Comparison of ENCODE assay signal across 1 cellular context in the genomic region with DNA sequence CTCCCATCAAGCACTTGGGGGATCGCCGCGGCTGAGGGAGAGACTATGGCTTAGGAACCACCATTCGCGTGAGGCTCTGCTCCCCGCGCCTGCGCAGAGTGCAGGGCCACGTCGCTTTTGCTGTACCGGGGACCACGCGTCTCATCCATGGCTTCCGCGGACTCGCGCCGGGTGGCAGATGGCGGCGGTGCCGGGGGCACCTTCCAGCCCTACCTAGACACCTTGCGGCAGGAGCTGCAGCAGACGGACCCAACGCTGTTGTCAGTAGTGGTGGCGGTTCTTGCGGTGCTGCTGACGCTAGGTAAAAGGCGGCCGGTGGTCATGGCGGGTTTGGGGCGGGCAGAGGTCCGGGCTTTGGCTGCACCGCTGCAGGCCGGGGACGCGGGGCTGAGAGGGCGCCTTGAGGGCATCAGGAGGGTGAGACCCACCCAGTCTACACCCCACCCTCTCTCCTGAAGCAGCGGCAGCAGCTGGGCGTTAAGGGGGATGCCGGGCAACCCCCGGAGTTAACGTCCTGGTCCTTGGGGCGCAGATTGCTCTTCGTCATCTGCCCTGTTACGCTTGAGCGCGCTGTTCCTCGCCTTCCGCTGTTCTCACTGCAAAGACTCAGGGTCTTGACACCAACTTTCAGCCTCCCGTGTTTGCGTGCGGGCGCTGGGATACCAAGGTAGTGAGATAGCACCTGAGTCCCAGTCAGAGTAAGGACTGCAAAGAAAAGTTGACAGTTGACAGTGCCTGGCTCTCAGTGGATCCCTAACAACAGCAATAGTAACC.
TF ChIP-seq lines count a peak whose summit lies in the region.

A gene with protein sequence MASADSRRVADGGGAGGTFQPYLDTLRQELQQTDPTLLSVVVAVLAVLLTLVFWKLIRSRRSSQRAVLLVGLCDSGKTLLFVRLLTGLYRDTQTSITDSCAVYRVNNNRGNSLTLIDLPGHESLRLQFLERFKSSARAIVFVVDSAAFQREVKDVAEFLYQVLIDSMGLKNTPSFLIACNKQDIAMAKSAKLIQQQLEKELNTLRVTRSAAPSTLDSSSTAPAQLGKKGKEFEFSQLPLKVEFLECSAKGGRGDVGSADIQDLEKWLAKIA (plus strand): TSS at position 114 of the 774 bp plus-strand sequence. CDS start 34 bp downstream, at position 148.

TF ChIP-seq in HepG2, 621 proteins besides CTCF, POLR2A, EP300 and RAD21 (continued from another document and continues in another):
- 0 out of 2 replicates have a peak, but pooled peaks have one; percentile 73 for TF ChIP-seq ZNF34 (CRISPR knock-in tag; IDR thresholded peaks at IDR 0.05; ENCODE audit: borderline replicate concordance)
- TF ChIP-seq, protein P1, sequence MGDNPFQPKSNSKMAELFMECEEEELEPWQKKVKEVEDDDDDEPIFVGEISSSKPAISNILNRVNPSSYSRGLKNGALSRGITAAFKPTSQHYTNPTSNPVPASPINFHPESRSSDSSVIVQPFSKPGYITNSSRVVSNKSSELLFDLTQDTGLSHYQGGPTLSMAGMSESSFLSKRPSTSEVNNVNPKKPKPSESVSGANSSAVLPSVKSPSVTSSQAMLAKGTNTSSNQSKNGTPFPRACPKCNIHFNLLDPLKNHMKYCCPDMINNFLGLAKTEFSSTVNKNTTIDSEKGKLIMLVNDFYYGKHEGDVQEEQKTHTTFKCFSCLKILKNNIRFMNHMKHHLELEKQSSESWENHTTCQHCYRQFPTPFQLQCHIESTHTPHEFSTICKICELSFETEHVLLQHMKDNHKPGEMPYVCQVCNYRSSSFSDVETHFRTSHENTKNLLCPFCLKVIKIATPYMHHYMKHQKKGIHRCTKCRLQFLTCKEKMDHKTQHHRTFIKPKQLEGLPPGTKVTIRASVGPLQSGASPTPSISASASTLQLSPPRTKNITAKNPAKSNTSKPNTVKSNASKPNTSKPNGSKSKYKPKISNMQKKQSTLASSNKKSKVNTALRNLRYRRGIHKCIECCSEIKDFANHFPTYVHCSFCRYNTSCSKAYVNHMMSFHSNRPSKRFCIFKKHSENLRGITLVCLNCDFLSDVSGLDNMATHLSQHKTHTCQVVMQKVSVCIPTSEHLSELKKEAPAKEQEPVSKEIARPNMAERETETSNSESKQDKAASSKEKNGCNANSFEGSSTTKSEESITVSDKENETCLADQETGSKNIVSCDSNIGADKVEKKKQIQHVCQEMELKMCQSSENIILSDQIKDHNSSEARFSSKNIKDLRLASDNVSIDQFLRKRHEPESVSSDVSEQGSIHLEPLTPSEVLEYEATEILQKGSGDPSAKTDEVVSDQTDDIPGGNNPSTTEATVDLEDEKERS (CRISPR knock-in tag; IDR thresholded peaks at IDR 0.05), result no peak
- TF ChIP-seq BRCA1 (CRISPR knock-in tag; IDR thresholded peaks at IDR 0.05), result 0 out of 2 replicates have a peak, but pooled peaks have one; percentile 77
- peak; percentile 77; the same call in 1 of the 2 replicates for TF ChIP-seq ZNF768 (CRISPR knock-in tag; IDR thresholded peaks at IDR 0.05)
- no peak for TF ChIP-seq ZNF703 (CRISPR knock-in tag; IDR thresholded peaks at IDR 0.05; ENCODE audit: borderline replicate concordance)
- TF ChIP-seq, protein P2, sequence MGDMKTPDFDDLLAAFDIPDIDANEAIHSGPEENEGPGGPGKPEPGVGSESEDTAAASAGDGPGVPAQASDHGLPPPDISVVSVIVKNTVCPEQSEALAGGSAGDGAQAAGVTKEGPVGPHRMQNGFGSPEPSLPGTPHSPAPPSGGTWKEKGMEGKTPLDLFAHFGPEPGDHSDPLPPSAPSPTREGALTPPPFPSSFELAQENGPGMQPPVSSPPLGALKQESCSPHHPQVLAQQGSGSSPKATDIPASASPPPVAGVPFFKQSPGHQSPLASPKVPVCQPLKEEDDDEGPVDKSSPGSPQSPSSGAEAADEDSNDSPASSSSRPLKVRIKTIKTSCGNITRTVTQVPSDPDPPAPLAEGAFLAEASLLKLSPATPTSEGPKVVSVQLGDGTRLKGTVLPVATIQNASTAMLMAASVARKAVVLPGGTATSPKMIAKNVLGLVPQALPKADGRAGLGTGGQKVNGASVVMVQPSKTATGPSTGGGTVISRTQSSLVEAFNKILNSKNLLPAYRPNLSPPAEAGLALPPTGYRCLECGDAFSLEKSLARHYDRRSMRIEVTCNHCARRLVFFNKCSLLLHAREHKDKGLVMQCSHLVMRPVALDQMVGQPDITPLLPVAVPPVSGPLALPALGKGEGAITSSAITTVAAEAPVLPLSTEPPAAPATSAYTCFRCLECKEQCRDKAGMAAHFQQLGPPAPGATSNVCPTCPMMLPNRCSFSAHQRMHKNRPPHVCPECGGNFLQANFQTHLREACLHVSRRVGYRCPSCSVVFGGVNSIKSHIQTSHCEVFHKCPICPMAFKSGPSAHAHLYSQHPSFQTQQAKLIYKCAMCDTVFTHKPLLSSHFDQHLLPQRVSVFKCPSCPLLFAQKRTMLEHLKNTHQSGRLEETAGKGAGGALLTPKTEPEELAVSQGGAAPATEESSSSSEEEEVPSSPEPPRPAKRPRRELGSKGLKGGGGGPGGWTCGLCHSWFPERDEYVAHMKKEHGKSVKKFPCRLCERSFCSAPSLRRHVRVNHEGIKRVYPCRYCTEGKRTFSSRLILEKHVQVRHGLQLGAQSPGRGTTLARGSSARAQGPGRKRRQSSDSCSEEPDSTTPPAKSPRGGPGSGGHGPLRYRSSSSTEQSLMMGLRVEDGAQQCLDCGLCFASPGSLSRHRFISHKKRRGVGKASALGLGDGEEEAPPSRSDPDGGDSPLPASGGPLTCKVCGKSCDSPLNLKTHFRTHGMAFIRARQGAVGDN (CRISPR knock-in tag; IDR thresholded peaks at IDR 0.05), result peak; percentile 91
- TF ChIP-seq GABPB1 (CRISPR knock-in tag; IDR thresholded peaks at IDR 0.05), result peak; percentile 86
- no peak for TF ChIP-seq TRIM24 (CRISPR knock-in tag; IDR thresholded peaks at IDR 0.05)
- TF ChIP-seq, protein P3, sequence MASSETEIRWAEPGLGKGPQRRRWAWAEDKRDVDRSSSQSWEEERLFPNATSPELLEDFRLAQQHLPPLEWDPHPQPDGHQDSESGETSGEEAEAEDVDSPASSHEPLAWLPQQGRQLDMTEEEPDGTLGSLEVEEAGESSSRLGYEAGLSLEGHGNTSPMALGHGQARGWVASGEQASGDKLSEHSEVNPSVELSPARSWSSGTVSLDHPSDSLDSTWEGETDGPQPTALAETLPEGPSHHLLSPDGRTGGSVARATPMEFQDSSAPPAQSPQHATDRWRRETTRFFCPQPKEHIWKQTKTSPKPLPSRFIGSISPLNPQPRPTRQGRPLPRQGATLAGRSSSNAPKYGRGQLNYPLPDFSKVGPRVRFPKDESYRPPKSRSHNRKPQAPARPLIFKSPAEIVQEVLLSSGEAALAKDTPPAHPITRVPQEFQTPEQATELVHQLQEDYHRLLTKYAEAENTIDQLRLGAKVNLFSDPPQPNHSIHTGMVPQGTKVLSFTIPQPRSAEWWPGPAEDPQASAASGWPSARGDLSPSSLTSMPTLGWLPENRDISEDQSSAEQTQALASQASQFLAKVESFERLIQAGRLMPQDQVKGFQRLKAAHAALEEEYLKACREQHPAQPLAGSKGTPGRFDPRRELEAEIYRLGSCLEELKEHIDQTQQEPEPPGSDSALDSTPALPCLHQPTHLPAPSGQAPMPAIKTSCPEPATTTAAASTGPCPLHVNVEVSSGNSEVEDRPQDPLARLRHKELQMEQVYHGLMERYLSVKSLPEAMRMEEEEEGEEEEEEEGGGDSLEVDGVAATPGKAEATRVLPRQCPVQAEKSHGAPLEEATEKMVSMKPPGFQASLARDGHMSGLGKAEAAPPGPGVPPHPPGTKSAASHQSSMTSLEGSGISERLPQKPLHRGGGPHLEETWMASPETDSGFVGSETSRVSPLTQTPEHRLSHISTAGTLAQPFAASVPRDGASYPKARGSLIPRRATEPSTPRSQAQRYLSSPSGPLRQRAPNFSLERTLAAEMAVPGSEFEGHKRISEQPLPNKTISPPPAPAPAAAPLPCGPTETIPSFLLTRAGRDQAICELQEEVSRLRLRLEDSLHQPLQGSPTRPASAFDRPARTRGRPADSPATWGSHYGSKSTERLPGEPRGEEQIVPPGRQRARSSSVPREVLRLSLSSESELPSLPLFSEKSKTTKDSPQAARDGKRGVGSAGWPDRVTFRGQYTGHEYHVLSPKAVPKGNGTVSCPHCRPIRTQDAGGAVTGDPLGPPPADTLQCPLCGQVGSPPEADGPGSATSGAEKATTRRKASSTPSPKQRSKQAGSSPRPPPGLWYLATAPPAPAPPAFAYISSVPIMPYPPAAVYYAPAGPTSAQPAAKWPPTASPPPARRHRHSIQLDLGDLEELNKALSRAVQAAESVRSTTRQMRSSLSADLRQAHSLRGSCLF (CRISPR knock-in tag; IDR thresholded peaks at IDR 0.05; ENCODE audit: borderline replicate concordance), result no peak
- TF ChIP-seq ZNF343 (CRISPR knock-in tag; IDR thresholded peaks at IDR 0.05), result peak; percentile 73
- TF ChIP-seq, protein P4, sequence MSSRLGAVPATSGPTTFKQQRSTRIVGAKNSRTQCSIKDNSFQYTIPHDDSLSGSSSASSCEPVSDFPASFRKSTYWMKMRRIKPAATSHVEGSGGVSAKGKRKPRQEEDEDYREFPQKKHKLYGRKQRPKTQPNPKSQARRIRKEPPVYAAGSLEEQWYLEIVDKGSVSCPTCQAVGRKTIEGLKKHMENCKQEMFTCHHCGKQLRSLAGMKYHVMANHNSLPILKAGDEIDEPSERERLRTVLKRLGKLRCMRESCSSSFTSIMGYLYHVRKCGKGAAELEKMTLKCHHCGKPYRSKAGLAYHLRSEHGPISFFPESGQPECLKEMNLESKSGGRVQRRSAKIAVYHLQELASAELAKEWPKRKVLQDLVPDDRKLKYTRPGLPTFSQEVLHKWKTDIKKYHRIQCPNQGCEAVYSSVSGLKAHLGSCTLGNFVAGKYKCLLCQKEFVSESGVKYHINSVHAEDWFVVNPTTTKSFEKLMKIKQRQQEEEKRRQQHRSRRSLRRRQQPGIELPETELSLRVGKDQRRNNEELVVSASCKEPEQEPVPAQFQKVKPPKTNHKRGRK (CRISPR knock-in tag; IDR thresholded peaks at IDR 0.05), result no peak; the same call in 1 of the 2 replicates
- no peak for TF ChIP-seq MTF1 (CRISPR knock-in tag; IDR thresholded peaks at IDR 0.05)
- TF ChIP-seq, protein P5, sequence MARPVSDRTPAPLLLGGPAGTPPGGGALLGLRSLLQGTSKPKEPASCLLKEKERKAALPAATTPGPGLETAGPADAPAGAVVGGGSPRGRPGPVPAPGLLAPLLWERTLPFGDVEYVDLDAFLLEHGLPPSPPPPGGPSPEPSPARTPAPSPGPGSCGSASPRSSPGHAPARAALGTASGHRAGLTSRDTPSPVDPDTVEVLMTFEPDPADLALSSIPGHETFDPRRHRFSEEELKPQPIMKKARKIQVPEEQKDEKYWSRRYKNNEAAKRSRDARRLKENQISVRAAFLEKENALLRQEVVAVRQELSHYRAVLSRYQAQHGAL (CRISPR knock-in tag; IDR thresholded peaks at IDR 0.05; ENCODE audit: not compliant biosample characterization), result no peak
- TF ChIP-seq MZF1 (CRISPR knock-in tag; IDR thresholded peaks at IDR 0.05; ENCODE audit: borderline replicate concordance), result no peak
- TF ChIP-seq ZNF749 (CRISPR knock-in tag; IDR thresholded peaks at IDR 0.05; ENCODE audit: borderline replicate concordance), result 0 out of 2 replicates have a peak, but pooled peaks have one; percentile 45
- TF ChIP-seq, protein P6, sequence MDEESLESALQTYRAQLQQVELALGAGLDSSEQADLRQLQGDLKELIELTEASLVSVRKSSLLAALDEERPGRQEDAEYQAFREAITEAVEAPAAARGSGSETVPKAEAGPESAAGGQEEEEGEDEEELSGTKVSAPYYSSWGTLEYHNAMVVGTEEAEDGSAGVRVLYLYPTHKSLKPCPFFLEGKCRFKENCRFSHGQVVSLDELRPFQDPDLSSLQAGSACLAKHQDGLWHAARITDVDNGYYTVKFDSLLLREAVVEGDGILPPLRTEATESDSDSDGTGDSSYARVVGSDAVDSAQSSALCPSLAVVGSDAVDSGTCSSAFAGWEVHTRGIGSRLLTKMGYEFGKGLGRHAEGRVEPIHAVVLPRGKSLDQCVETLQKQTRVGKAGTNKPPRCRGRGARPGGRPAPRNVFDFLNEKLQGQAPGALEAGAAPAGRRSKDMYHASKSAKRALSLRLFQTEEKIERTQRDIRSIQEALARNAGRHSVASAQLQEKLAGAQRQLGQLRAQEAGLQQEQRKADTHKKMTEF (CRISPR knock-in tag; IDR thresholded peaks at IDR 0.05), result peak; percentile 75; the same call in 1 of the 2 replicates
- TF ChIP-seq ZNF138 (CRISPR knock-in tag; IDR thresholded peaks at IDR 0.05; ENCODE audit: low read depth), result peak; percentile 84; the same call in 1 of the 2 replicates
- TF ChIP-seq, protein P7, sequence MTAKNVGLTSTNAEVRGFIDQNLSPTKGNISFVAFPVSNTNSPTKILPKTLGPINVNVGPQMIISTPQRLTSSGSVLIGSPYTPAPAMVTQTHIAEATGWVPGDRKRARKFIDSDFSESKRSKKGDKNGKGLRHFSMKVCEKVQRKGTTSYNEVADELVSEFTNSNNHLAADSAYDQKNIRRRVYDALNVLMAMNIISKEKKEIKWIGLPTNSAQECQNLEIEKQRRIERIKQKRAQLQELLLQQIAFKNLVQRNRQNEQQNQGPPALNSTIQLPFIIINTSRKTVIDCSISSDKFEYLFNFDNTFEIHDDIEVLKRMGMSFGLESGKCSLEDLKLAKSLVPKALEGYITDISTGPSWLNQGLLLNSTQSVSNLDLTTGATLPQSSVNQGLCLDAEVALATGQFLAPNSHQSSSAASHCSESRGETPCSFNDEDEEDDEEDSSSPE (CRISPR knock-in tag; IDR thresholded peaks at IDR 0.05), result no peak; the same call in 1 of the 2 replicates
- TF ChIP-seq ZNF766 (CRISPR knock-in tag; IDR thresholded peaks at IDR 0.05; ENCODE audit: borderline replicate concordance), result peak; percentile 61; the same call in 1 of the 2 replicates
- peak; percentile 77 for TF ChIP-seq KAT8 (CRISPR knock-in tag; IDR thresholded peaks at IDR 0.05)
- TF ChIP-seq ZNF180 (CRISPR knock-in tag; IDR thresholded peaks at IDR 0.05; ENCODE audit: borderline replicate concordance, low read depth), result no peak
- TF ChIP-seq, protein P8, sequence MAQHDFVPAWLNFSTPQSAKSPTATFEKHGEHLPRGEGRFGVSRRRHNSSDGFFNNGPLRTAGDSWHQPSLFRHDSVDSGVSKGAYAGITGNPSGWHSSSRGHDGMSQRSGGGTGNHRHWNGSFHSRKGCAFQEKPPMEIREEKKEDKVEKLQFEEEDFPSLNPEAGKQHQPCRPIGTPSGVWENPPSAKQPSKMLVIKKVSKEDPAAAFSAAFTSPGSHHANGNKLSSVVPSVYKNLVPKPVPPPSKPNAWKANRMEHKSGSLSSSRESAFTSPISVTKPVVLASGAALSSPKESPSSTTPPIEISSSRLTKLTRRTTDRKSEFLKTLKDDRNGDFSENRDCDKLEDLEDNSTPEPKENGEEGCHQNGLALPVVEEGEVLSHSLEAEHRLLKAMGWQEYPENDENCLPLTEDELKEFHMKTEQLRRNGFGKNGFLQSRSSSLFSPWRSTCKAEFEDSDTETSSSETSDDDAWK (CRISPR knock-in tag; IDR thresholded peaks at IDR 0.05), result no peak
- TF ChIP-seq JUNB (CRISPR knock-in tag; IDR thresholded peaks at IDR 0.05; ENCODE audit: borderline replicate concordance), result no peak
- TF ChIP-seq ONECUT2 (CRISPR knock-in tag; IDR thresholded peaks at IDR 0.05), result no peak
- 0 out of 2 replicates have a peak, but pooled peaks have one; percentile 64 for TF ChIP-seq TARDBP (CRISPR knock-in tag; IDR thresholded peaks at IDR 0.05)
- peak; percentile 81; the same call in 1 of the 2 replicates for TF ChIP-seq MTA1 (CRISPR knock-in tag; IDR thresholded peaks at IDR 0.05; ENCODE audit: borderline replicate concordance)
- peak; percentile 58; the same call in 1 of the 2 replicates for TF ChIP-seq ZNF33B (CRISPR knock-in tag; IDR thresholded peaks at IDR 0.05)
- TF ChIP-seq FLYWCH1 (CRISPR knock-in tag; IDR thresholded peaks at IDR 0.05), result no peak
